11 cellular contexts compared by ENCODE assay signal in genomic region chr16:81752876-81753227, GRCh38. TPM values are rescaled to one million over a fixed set of nuclear protein-coding genes. Genes with fewer than 3 reads are reported as not detected.
DNase-seq lines count a peak whose midpoint lies in the region; ATAC-seq and TF ChIP-seq lines count a peak whose summit lies in the region.
"Had no signal": no experiment of that assay in that cellular context is flagged by ENCODE, and none has a peak within 500 bp of the region (broad histone marks: within the 10 kb centered on the region; RNA-seq: fewer than 3 reads in every experiment).

No MANE protein-coding gene starts in this region.

- H3K27me3 Mint-ChIP-seq in Caco-2 (ENCODE audit: insufficient read depth, unreplicated experiment) = no peaks in the 10 kb centered on the region

- 81 to 100% methylated on average over 3 to 4 of the region's 7 CpGs for WGBS in gastroesophageal sphincter (ENCODE audit: low coverage in 1 of 2), 2 donors

- H3K9me2 ChIP-seq in OCI-LY1 (ENCODE audit: low read depth, low read length) = no peaks in the 10 kb centered on the region

- H4K20me1 ChIP-seq in OCI-LY1 (ENCODE audit: insufficient read depth, low read length) = no peaks in the 10 kb centered on the region

- TF ChIP-seq EP300 in gastroesophageal sphincter (IDR thresholded peaks at IDR 0.05) = no peak

- peak overlapping the region; percentile 63; the same call in 1 of the 2 replicates for H3K9ac ChIP-seq in OCI-LY1 (ENCODE audit: low read length)

- CTCF ChIA-PET in Caco-2 (lab: Charles Lee) = no interaction called here

- peak overlapping the region; percentile 24 for H3K4me3 ChIP-seq in GM12864 (ENCODE audit: low read depth, low read length)
- peak overlapping the region; percentile 31 for H3K4me3 ChIP-seq in OCI-LY1 (ENCODE audit: low read depth, low read length, poor library complexity, severe bottlenecking)
- no peak overlapping the region for H3K4me3 ChIP-seq in gastroesophageal sphincter
- no peak overlapping the region for H3K4me3 ChIP-seq in gastrocnemius medialis
- H3K4me3 ChIP-seq in Caco-2 (ENCODE audit: low read depth, low read length) = no peak overlapping the region

- intact Hi-C loops in gastrocnemius medialis (cut with DNase I; ENCODE audit: low total_unique reads) (no loop called here), Caco-2 (cut with micrococcal nuclease; ENCODE audit: unreplicated experiment) (no loop called here)

- POLR2A ChIA-PET in Caco-2 (lab: Charles Lee) = no interaction called here

- ATAC-seq in gastroesophageal sphincter = no peak
- no peak for ATAC-seq in gastrocnemius medialis
- ATAC-seq in GM18907 (IDR thresholded peaks at IDR 0.05; ENCODE audit: unreplicated experiment) = no peak

- H3K79me2 ChIP-seq in OCI-LY1 (ENCODE audit: insufficient read depth, low read length) = no peaks in the 10 kb centered on the region

- DNase-seq in GM12864 (ENCODE audit: low read depth) (no peak), gastrocnemius medialis (no peak), HuH-7.5 (ENCODE audit: low spot score) (no peak), DMS114 treated with DMSO at 0.1 percent for 48 hours (lab: John Stamatoyannopoulos, UW; ENCODE audit: unreplicated experiment) (no peak), Caco-2 (no peak)
- DNase-seq: activated CD4-positive, alpha-beta T cell treated with anti-CD3 and anti-CD28 coated beads, Interleukin-2, amount 10 ng/mL, durations not matched to agents 7 days and 5 days; NCI-H146; NCI-H524 treated with DMSO at 0.1 percent for 48 hours had no signal

- peaks cover 6% of the 10 kb centered on the region; the same call in 1 of the 2 replicates for H3F3A ChIP-seq in OCI-LY1 (ENCODE audit: insufficient read depth, low read length)

- H3K4me1 Mint-ChIP-seq in Caco-2 (ENCODE audit: low read depth, unreplicated experiment) = no peaks in the 10 kb centered on the region

- H2AFZ ChIP-seq in OCI-LY1 (ENCODE audit: low read length) = no peak overlapping the region

- in situ Hi-C loops in gastrocnemius medialis (cut with MboI; ENCODE audit: low sequenced_read_pairs in 4 of 4) = no loop called here

- no peaks in the 10 kb centered on the region for H3K9me3 Mint-ChIP-seq in Caco-2 (ENCODE audit: unreplicated experiment)
- H3K9me3 Mint-ChIP-seq: activated CD4-positive, alpha-beta T cell treated with anti-CD3 and anti-CD28 coated beads, Interleukin-2, amount 10 ng/mL, durations not matched to agents 7 days and 5 days had no signal

- H3K27ac ChIP-seq in OCI-LY1 (ENCODE audit: low read depth, low read length, poor library complexity, severe bottlenecking) = peak overlapping the region; percentile 85
- peak overlapping the region in 3 of 4 donors; percentile 39 to 68 (median 56) for H3K27ac ChIP-seq in gastroesophageal sphincter
- peak overlapping the region in 3 of 4 donors; percentile 47 to 52 (median 50) for H3K27ac ChIP-seq in gastrocnemius medialis

- no peak overlapping the region for H3K4me3 Mint-ChIP-seq in Caco-2 (ENCODE audit: unreplicated experiment)
- H3K4me3 Mint-ChIP-seq: activated CD4-positive, alpha-beta T cell treated with anti-CD3 and anti-CD28 coated beads, Interleukin-2, amount 10 ng/mL, durations not matched to agents 7 days and 5 days had no signal

- no peak overlapping the region for H3K27ac Mint-ChIP-seq in Caco-2 (ENCODE audit: unreplicated experiment)

- H3K4me2 ChIP-seq in OCI-LY1 (ENCODE audit: low read length) = peak overlapping the region; percentile 61

- no peaks in the 10 kb centered on the region for H3K36me3 Mint-ChIP-seq in Caco-2 (ENCODE audit: insufficient read depth, unreplicated experiment)

- H3K27me3 ChIP-seq in OCI-LY1 (ENCODE audit: insufficient read depth, low read length) (no peaks in the 10 kb centered on the region), gastroesophageal sphincter (no peaks in the 10 kb centered on the region), gastrocnemius medialis (no peaks in the 10 kb centered on the region), Caco-2 (replicated peaks; ENCODE audit: control insufficient read depth, insufficient read depth, low read length) (no peaks in the 10 kb centered on the region)

- H3K36me3 ChIP-seq in OCI-LY1 (ENCODE audit: insufficient read depth, low read length) (peaks cover 23% of the 10 kb centered on the region), gastroesophageal sphincter (no peaks in the 10 kb centered on the region), gastrocnemius medialis (no peaks in the 10 kb centered on the region), Caco-2 (ENCODE audit: control insufficient read depth, insufficient read depth, low read length) (no peaks in the 10 kb centered on the region)

- TF ChIP-seq POLR2A in gastroesophageal sphincter (IDR thresholded peaks at IDR 0.05) = no peak
- TF ChIP-seq POLR2A in gastrocnemius medialis (IDR thresholded peaks at IDR 0.05) = no peak

- TF ChIP-seq CTCF in GM12864 (IDR thresholded peaks at IDR 0.05; ENCODE audit: low read depth, low read length, missing control alignments) (no peak), OCI-LY1 (IDR thresholded peaks at IDR 0.05; ENCODE audit: low read length) (no peak), gastroesophageal sphincter (IDR thresholded peaks at IDR 0.05) (no peak), gastrocnemius medialis (IDR thresholded peaks at IDR 0.05 in 4 of 5, conservative IDR thresholded peaks at IDR 0.05 in 1 of 5) (no peak), Caco-2 (IDR thresholded peaks at IDR 0.05; ENCODE audit: insufficient read depth in 1 of 2, low read depth in 1 of 2, low read length in 1 of 2, severe bottlenecking in 1 of 2, unreplicated experiment in 1 of 2) (no peak)

- H3K4me1 ChIP-seq in OCI-LY1 (ENCODE audit: insufficient read depth, low read length, severe bottlenecking) (peaks cover 40% of the 10 kb centered on the region), gastroesophageal sphincter (peaks cover 0 to 29% (median 0%) of the 10 kb centered on the region in 3 donors), gastrocnemius medialis (peaks cover 0 to 3% of the 10 kb centered on the region in 2 donors), Caco-2 (peaks cover under 1% of the 10 kb centered on the region; the same call in 1 of the 2 replicates)

- H3K9me3 ChIP-seq in OCI-LY1 (ENCODE audit: low read length) (no peaks in the 10 kb centered on the region), gastroesophageal sphincter (no peaks in the 10 kb centered on the region), gastrocnemius medialis (no peaks in the 10 kb centered on the region), Caco-2 (no peaks in the 10 kb centered on the region)

- no TSS peak for BruUV-seq in Caco-2 (replicated peaks; lab: Mats Ljungman, UMichigan)

RNA-seq across cellular contexts. Expression of gene PLCG2, which starts 26.2 kb away (rescaled TPM):
- total RNA-seq in gastroesophageal sphincter = 10 to 100 TPM in 1 of 4 donors, 1 to 10 TPM in 3; 6.2 to 11.4 (median 8.1) TPM
- total RNA-seq in gastrocnemius medialis = 1 to 10 TPM; 1.8 to 3.0 (median 2.1) TPM
- 10.3 and 14.4 TPM in 2 replicates for total RNA-seq in Caco-2 (2022)

Comparison
In these comparisons a context has a peak if more than half of its experiments do, and no peak if none do; other contexts are left out.
1. H3K4me3 ChIP-seq: peak in GM12864 (single experiment) and OCI-LY1 (single experiment); none in gastroesophageal sphincter (0 of 2), gastrocnemius medialis (0 of 4) and Caco-2 (single experiment).
2. Peak in every context shown above with its lines, with median percentiles within 50 percentile points of each other: H3K27ac ChIP-seq.